ENCODE assay signal across 9 cellular contexts in genomic region chr4:54100607-54101189, GRCh38. TPM values are rescaled to one million over a fixed set of nuclear protein-coding genes. Genes with fewer than 3 reads are reported as not detected.
DNase-seq lines count a peak whose midpoint lies in the region; ATAC-seq and TF ChIP-seq lines count a peak whose summit lies in the region.
"Had no signal": no experiment of that assay in that cellular context is flagged by ENCODE, and none has a peak within 500 bp of the region (broad histone marks: within the 10 kb centered on the region; RNA-seq: fewer than 3 reads in every experiment).

No MANE protein-coding gene starts in this region.

- TF ChIP-seq POLR2A in esophagus squamous epithelium (IDR thresholded peaks at IDR 0.05), result no peak

- TF ChIP-seq RAD21 in SK-N-SH (IDR thresholded peaks at IDR 0.05; ENCODE audit: low read length), result no peak

- H3K9me3 ChIP-seq in ES-I3 (ENCODE audit: control insufficient read depth, insufficient read depth, low read length) (no peaks in the 10 kb centered on the region), SK-N-SH (no peaks in the 10 kb centered on the region), esophagus squamous epithelium (no peaks in the 10 kb centered on the region), SJCRH30 (replicated peaks) (no peaks in the 10 kb centered on the region)
- H3K9me3 ChIP-seq: neutrophil had no signal

- peak overlapping the region; percentile 42; the same call in 1 of the 2 replicates for H3K9ac ChIP-seq in ES-I3 (ENCODE audit: low read depth, low read length)
- no peak overlapping the region for H3K9ac ChIP-seq in SK-N-SH

- POLR2A ChIA-PET in SK-N-SH (lab: Yijun Ruan, JAX), result no interaction called here

- H3K27me3 ChIP-seq in SK-N-SH (ENCODE audit: insufficient read depth) (peaks cover 57% of the 10 kb centered on the region), esophagus squamous epithelium (peaks cover 26 to 100% (median 45%) of the 10 kb centered on the region in 4 donors), SJCRH30 (peaks cover 17% of the 10 kb centered on the region)

- H4K20me1 ChIP-seq in SK-N-SH (ENCODE audit: insufficient read depth), result no peaks in the 10 kb centered on the region

- CTCF ChIA-PET in SK-N-SH (lab: Yijun Ruan, JAX), result no interaction called here

- H3K36me3 ChIP-seq in ES-I3 (ENCODE audit: insufficient read depth, low read length) (no peaks in the 10 kb centered on the region), SK-N-SH (replicated peaks in 1 of 2; ENCODE audit: control insufficient read depth in 1 of 2, insufficient read depth in 2 of 2, low read length in 1 of 2) (no peaks in the 10 kb centered on the region), esophagus squamous epithelium (no peaks in the 10 kb centered on the region), SJCRH30 (no peaks in the 10 kb centered on the region)
- H3K36me3 ChIP-seq: neutrophil had no signal

- DNase-seq in SK-N-SH (peak; percentile 71), esophagus squamous epithelium (lab: John Stamatoyannopoulos, UW) (no peak), retina (peak; percentile 47), SJCRH30 (no peak), cortex of kidney (lab: John Stamatoyannopoulos, UW) (no peak)

- H3K9me2 ChIP-seq in SK-N-SH, result no peaks in the 10 kb centered on the region

- peak overlapping the region; percentile 76; the same call in 1 of the 2 replicates for H2AFZ ChIP-seq in SK-N-SH (ENCODE audit: low read depth)

- H3K27ac ChIP-seq in SK-N-SH (ENCODE audit: low read depth in 2 of 2, low read length in 1 of 2) (no peak overlapping the region), esophagus squamous epithelium (no peak overlapping the region), SJCRH30 (no peak overlapping the region)
- H3K27ac ChIP-seq: neutrophil had no signal

- ATAC-seq in GM19324 (IDR thresholded peaks at IDR 0.05; ENCODE audit: low FRiP score, unreplicated experiment) (no peak), HG02885 (IDR thresholded peaks at IDR 0.05; ENCODE audit: poor library complexity, unreplicated experiment) (no peak)

- H3F3A ChIP-seq in SK-N-SH (replicated peaks; ENCODE audit: insufficient read depth), result no peaks in the 10 kb centered on the region

- peak overlapping the region; percentile 51 to 68 for H3K4me3 ChIP-seq in SK-N-SH (ENCODE audit: low read depth in 2 of 2, low read length in 1 of 2)
- peak overlapping the region; percentile 0 to 62 (median 28) for H3K4me3 ChIP-seq in esophagus squamous epithelium
- H3K4me3 ChIP-seq in SJCRH30, result no peak overlapping the region

- TF ChIP-seq EP300 in SK-N-SH (IDR thresholded peaks at IDR 0.05; ENCODE audit: borderline replicate concordance in 1 of 2, low read depth in 1 of 2, low read length in 1 of 2), result no peak

- H3K79me2 ChIP-seq in SK-N-SH (ENCODE audit: insufficient read depth), result no peaks in the 10 kb centered on the region

- intact Hi-C loops in esophagus squamous epithelium (cut with DNase I), result no loop called here

- 4% methylated on average over 24 of the region's 45 CpGs for WGBS in SK-N-SH (ENCODE audit: low lambda C conversion rate)
- WGBS in esophagus squamous epithelium, 2 donors, result 0% methylated on average over 4 to 11 of the region's 45 CpGs

- TF ChIP-seq CTCF in SK-N-SH (IDR thresholded peaks at IDR 0.05) (no peak), esophagus squamous epithelium (IDR thresholded peaks at IDR 0.05) (no peak)

- peaks cover 33% of the 10 kb centered on the region for H3K4me1 ChIP-seq in ES-I3 (ENCODE audit: insufficient read depth, low read length)
- peaks cover 0 to 22% of the 10 kb centered on the region in 2 experiments; a peak in 1 of 4 replicates for H3K4me1 ChIP-seq in SK-N-SH (ENCODE audit: control insufficient read depth in 1 of 2, insufficient read depth in 2 of 2, low read depth in 1 of 2, low read length in 1 of 2)
- peaks cover 20 to 46% (median 35%) of the 10 kb centered on the region in 3 donors for H3K4me1 ChIP-seq in esophagus squamous epithelium
- 0 out of 2 replicates have a peak, but pooled peaks cover 5% of the 10 kb centered on the region for H3K4me1 ChIP-seq in SJCRH30

- H3K4me2 ChIP-seq in SK-N-SH, result peak overlapping the region; percentile 91

TF ChIP-seq in SK-N-SH, 30 proteins besides CTCF, POLR2A, EP300 and RAD21:
- TF ChIP-seq, protein P1, sequence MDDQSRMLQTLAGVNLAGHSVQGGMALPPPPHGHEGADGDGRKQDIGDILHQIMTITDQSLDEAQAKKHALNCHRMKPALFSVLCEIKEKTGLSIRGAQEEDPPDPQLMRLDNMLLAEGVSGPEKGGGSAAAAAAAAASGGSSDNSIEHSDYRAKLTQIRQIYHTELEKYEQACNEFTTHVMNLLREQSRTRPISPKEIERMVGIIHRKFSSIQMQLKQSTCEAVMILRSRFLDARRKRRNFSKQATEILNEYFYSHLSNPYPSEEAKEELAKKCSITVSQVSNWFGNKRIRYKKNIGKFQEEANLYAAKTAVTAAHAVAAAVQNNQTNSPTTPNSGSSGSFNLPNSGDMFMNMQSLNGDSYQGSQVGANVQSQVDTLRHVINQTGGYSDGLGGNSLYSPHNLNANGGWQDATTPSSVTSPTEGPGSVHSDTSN (IDR thresholded peaks at IDR 0.05), result no peak
- TF ChIP-seq GABPA (IDR thresholded peaks at IDR 0.05; ENCODE audit: low read depth) (no peak), POLR2AphosphoS5 (IDR thresholded peaks at IDR 0.05; ENCODE audit: low read depth, low read length) (no peak), EZH2phosphoT487 (IDR thresholded peaks at IDR 0.05; ENCODE audit: borderline replicate concordance, low read depth) (no peak), GATA2 (CRISPR knock-in tag; IDR thresholded peaks at IDR 0.05) (no peak), TEAD4 (IDR thresholded peaks at IDR 0.05; ENCODE audit: borderline replicate concordance, insufficient read depth) (no peak), FOSL2 (IDR thresholded peaks at IDR 0.05; ENCODE audit: borderline replicate concordance, low read depth) (no peak), RXRA (IDR thresholded peaks at IDR 0.05; ENCODE audit: borderline replicate concordance, low read depth) (no peak), CHD2 (IDR thresholded peaks at IDR 0.05; ENCODE audit: low read length, partially characterized antibody) (no peak), NFIC (IDR thresholded peaks at IDR 0.05; ENCODE audit: borderline replicate concordance) (no peak), FOXM1 (IDR thresholded peaks at IDR 0.05; ENCODE audit: low read depth) (no peak), USF1 (IDR thresholded peaks at IDR 0.05; ENCODE audit: borderline replicate concordance, low read depth) (no peak), NRF1 (IDR thresholded peaks at IDR 0.05; ENCODE audit: low read depth, low read length) (no peak), SIN3A (IDR thresholded peaks at IDR 0.05; ENCODE audit: borderline replicate concordance, low read depth, low read length) (no peak), MXI1 (IDR thresholded peaks at IDR 0.05; ENCODE audit: low read depth, low read length) (no peak)
- TF ChIP-seq, protein P2, sequence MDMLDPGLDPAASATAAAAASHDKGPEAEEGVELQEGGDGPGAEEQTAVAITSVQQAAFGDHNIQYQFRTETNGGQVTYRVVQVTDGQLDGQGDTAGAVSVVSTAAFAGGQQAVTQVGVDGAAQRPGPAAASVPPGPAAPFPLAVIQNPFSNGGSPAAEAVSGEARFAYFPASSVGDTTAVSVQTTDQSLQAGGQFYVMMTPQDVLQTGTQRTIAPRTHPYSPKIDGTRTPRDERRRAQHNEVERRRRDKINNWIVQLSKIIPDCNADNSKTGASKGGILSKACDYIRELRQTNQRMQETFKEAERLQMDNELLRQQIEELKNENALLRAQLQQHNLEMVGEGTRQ (IDR thresholded peaks at IDR 0.05; ENCODE audit: borderline replicate concordance, low read depth, low read length), result no peak

RNA-seq across cellular contexts. Expression of gene GSX2, which starts 0.7 kb away (rescaled TPM):
- polyA plus RNA-seq in SK-N-SH (2012; rRNA removed), result 0.02 and 0.41 TPM in 2 replicates
- polyA plus RNA-seq in SK-N-SH (2012; cell fraction: cytosol; rRNA removed), result 0.21 TPM in 1 of 2 replicates, not detected in the other
- 0.06 TPM in 1 of 2 replicates, not detected in the other for polyA plus RNA-seq in SK-N-SH (2012; cell fraction: nucleus; rRNA removed)
- total RNA-seq in esophagus squamous epithelium, result not detected
- total RNA-seq in SJCRH30 (2014; rRNA removed; shearing (Covaris generic)), result 0.34 TPM in 1 of 2 replicates, not detected in the other

RNA-seq across cellular contexts. Expression of gene CHIC2, which starts 36.3 kb away (rescaled TPM):
- 24.1 and 26.8 TPM in 2 replicates for polyA plus RNA-seq in SK-N-SH (2012; rRNA removed)
- 26.7 and 33.2 TPM in 2 replicates for polyA plus RNA-seq in SK-N-SH (2012; cell fraction: cytosol; rRNA removed)
- polyA plus RNA-seq in SK-N-SH (2012; cell fraction: nucleus; rRNA removed), result 14.1 and 14.5 TPM in 2 replicates
- total RNA-seq in esophagus squamous epithelium, result 10 to 100 TPM; 40.4 to 56.0 (median 44.7) TPM
- total RNA-seq in SJCRH30 (2014; rRNA removed; shearing (Covaris generic)), result 35.3 and 39.1 TPM in 2 replicates

Comparison
In these comparisons a context has a peak if more than half of its experiments do, and no peak if none do; other contexts are left out.
1. DNase-seq: peak in SK-N-SH (single experiment) and retina (single experiment); none in esophagus squamous epithelium (single experiment), SJCRH30 (0 of 2) and cortex of kidney (single experiment).